ENCODE assay signal across 31 cellular contexts in the genomic region with DNA sequence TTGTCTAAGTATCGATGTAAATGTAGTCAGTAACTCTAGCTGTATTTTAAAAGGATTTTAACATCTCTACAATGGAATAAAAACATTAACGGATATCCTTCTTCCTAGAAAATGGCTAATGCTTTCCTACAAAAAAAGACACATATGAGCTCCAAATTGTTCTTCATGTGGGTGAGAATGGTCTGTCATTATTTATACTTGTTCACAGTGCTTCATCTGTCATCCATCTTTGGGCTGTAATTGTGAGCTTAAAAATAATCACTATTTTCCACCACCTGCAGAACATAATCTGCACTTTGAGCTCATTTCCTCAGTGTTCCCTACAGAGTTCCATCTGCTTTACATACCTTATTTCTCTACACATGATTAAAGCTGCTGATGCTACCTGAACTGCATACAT.
"Had no signal": no experiment of that assay in that cellular context is flagged by ENCODE, and none has a peak within 500 bp of the region (broad histone marks: within the 10 kb centered on the region; RNA-seq: fewer than 3 reads in every experiment).

No MANE protein-coding gene starts in this region.

- DNase-seq: activated CD4-positive, alpha-beta T cell treated with anti-CD3 and anti-CD28 coated beads for 1 hour; activated CD4-positive, alpha-beta T cell treated with anti-CD3 and anti-CD28 coated beads for 48 hours; activated CD4-positive, CD25-positive, alpha-beta regulatory T cell; activated CD8-positive, alpha-beta T cell treated with anti-CD3 and anti-CD28 coated beads for 36 hours; activated effector memory CD4-positive, alpha-beta T cell treated with anti-CD3 and anti-CD28 coated beads, Interleukin-2, amount 50 U/mL, for 16 hours; activated naive CD4-positive, alpha-beta T cell; activated naive CD4-positive, alpha-beta T cell treated with anti-CD3 and anti-CD28 coated beads, Interleukin-2, amount 50 U/mL, for 16 hours; activated naive CD8-positive, alpha-beta T cell treated with anti-CD3 and anti-CD28 coated beads for 36 hours; activated T-cell treated with anti-CD3 and anti-CD28 coated beads, Interleukin-2, amount 50 U/mL, for 1 hour; activated T-cell treated with anti-CD3 and anti-CD28 coated beads, Interleukin-2, amount 50 U/mL, for 72 hours; amniotic stem cell; aorta; brain microvascular endothelial cell; central memory CD4-positive, alpha-beta T cell; Kasumi-1; KG1; MG63; NCI-H1048; NCI-H187 treated with DMSO at 0.1 percent for 48 hours; NCI-H345; NCI-H524 treated with DMSO at 0.1 percent for 48 hours; NCI-H748 treated with DMSO at 0.1 percent for 48 hours; PC-9; SIG-M5; T-helper 1 cell; T-helper 2 cell; T1000; WERI-Rb-1 had no signal

- ATAC-seq: activated CD8-positive, alpha-beta T cell treated with anti-CD3 and anti-CD28 coated beads for 36 hours; activated T-cell treated with anti-CD3 and anti-CD28 coated beads, Interleukin-2, amount 50 U/mL, for 72 hours; activated T-helper 17 cell treated with anti-CD3 and anti-CD28 coated beads, Interleukin-2, amount 50 U/mL, for 72 hours; Right ventricle myocardium inferior; SK-N-SH treated with all-trans-retinoic acid at 6 μM for 48 hours had no signal
